ENCODE assay signal across 1 cellular context in genomic region chr19:38899447-38900219, GRCh38.
A peak's percentile ranks its signal among the peaks of the same experiment; 100 is the strongest.
TF ChIP-seq lines count a peak whose summit lies in the region.

NFKBIB (plus strand) TSS chr19:38899969; CDS start chr19:38900033, 64 bp downstream.
SIRT2 (minus strand) TSS chr19:38899618; CDS start chr19:38899521, 97 bp downstream.

TF ChIP-seq in GM12878, 131 proteins besides CTCF, POLR2A, EP300 and RAD21 (continued from another document):
- TF ChIP-seq JUND (IDR thresholded peaks at IDR 0.05; ENCODE audit: low read depth, low read length) (0 out of 2 replicates have a peak, but pooled peaks have one; percentile 28), HCFC1 (IDR thresholded peaks at IDR 0.05; ENCODE audit: low read length) (peak; percentile 99), CHD4 (IDR thresholded peaks at IDR 0.05) (no peak)
